ENCODE assay signal across 1 cellular context in the genomic region with DNA sequence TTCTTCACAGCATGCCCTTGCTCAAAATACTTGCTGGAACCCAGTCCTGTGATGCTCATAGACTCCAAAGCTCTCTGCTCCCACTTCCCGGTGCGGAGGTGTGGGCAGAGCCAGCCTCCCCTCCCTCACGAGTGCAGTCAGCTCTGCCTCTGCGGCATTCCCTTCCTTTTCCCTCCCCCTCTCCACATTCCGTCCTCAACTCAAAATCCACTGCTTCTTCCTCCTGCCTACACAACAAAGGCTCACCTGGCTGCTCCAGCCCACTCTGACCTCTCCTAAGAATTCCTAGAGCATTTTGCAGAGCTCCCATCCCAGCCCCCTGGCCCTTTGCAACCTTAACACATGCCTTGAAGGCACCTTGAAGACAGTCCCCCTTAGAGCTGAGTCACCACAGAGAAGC.
TF ChIP-seq lines count a peak whose summit lies in the region.

No MANE protein-coding gene starts in this region.

TF ChIP-seq in HepG2, 621 proteins besides CTCF, POLR2A, EP300 and RAD21:
- TF ChIP-seq, protein P1, sequence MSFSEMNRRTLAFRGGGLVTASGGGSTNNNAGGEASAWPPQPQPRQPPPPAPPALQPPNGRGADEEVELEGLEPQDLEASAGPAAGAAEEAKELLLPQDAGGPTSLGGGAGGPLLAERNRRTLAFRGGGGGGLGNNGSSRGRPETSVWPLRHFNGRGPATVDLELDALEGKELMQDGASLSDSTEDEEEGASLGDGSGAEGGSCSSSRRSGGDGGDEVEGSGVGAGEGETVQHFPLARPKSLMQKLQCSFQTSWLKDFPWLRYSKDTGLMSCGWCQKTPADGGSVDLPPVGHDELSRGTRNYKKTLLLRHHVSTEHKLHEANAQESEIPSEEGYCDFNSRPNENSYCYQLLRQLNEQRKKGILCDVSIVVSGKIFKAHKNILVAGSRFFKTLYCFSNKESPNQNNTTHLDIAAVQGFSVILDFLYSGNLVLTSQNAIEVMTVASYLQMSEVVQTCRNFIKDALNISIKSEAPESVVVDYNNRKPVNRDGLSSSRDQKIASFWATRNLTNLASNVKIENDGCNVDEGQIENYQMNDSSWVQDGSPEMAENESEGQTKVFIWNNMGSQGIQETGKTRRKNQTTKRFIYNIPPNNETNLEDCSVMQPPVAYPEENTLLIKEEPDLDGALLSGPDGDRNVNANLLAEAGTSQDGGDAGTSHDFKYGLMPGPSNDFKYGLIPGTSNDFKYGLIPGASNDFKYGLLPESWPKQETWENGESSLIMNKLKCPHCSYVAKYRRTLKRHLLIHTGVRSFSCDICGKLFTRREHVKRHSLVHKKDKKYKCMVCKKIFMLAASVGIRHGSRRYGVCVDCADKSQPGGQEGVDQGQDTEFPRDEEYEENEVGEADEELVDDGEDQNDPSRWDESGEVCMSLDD (CRISPR knock-in tag; IDR thresholded peaks at IDR 0.05; ENCODE audit: borderline replicate concordance) = no peak
- TF ChIP-seq ZNF337 (CRISPR knock-in tag; IDR thresholded peaks at IDR 0.05; ENCODE audit: borderline replicate concordance, low read depth) = no peak
- no peak for TF ChIP-seq ZNF550 (CRISPR knock-in tag; IDR thresholded peaks at IDR 0.05; ENCODE audit: borderline replicate concordance)
- TF ChIP-seq, protein P2, sequence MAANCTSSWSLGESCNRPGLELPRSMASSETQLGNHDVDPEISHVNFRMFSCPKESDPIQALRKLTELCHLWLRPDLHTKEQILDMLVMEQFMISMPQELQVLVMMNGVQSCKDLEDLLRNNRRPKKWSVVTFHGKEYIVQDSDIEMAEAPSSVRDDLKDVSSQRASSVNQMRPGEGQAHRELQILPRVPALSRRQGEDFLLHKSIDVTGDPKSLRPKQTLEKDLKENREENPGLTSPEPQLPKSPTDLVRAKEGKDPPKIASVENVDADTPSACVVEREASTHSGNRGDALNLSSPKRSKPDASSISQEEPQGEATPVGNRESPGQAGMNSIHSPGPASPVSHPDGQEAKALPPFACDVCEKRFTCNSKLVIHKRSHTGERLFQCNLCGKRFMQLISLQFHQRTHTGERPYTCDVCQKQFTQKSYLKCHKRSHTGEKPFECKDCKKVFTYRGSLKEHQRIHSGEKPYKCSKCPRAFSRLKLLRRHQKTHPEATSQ (CRISPR knock-in tag; IDR thresholded peaks at IDR 0.05; ENCODE audit: borderline replicate concordance) = no peak
- no peak for TF ChIP-seq KLF15 (CRISPR knock-in tag; IDR thresholded peaks at IDR 0.05; ENCODE audit: borderline replicate concordance)
- no peak for TF ChIP-seq TEAD3 (CRISPR knock-in tag; optimal IDR thresholded peaks at IDR 0.05; ENCODE audit: borderline replicate concordance)
- no peak for TF ChIP-seq ZC3H4 (CRISPR knock-in tag; IDR thresholded peaks at IDR 0.05; ENCODE audit: borderline replicate concordance)
- TF ChIP-seq ZNF317 (CRISPR knock-in tag; IDR thresholded peaks at IDR 0.05) = no peak
- TF ChIP-seq, protein P3, sequence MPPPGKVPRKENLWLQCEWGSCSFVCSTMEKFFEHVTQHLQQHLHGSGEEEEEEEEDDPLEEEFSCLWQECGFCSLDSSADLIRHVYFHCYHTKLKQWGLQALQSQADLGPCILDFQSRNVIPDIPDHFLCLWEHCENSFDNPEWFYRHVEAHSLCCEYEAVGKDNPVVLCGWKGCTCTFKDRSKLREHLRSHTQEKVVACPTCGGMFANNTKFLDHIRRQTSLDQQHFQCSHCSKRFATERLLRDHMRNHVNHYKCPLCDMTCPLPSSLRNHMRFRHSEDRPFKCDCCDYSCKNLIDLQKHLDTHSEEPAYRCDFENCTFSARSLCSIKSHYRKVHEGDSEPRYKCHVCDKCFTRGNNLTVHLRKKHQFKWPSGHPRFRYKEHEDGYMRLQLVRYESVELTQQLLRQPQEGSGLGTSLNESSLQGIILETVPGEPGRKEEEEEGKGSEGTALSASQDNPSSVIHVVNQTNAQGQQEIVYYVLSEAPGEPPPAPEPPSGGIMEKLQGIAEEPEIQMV (CRISPR knock-in tag; IDR thresholded peaks at IDR 0.05; ENCODE audit: low read depth) = no peak
- TF ChIP-seq, protein P4, sequence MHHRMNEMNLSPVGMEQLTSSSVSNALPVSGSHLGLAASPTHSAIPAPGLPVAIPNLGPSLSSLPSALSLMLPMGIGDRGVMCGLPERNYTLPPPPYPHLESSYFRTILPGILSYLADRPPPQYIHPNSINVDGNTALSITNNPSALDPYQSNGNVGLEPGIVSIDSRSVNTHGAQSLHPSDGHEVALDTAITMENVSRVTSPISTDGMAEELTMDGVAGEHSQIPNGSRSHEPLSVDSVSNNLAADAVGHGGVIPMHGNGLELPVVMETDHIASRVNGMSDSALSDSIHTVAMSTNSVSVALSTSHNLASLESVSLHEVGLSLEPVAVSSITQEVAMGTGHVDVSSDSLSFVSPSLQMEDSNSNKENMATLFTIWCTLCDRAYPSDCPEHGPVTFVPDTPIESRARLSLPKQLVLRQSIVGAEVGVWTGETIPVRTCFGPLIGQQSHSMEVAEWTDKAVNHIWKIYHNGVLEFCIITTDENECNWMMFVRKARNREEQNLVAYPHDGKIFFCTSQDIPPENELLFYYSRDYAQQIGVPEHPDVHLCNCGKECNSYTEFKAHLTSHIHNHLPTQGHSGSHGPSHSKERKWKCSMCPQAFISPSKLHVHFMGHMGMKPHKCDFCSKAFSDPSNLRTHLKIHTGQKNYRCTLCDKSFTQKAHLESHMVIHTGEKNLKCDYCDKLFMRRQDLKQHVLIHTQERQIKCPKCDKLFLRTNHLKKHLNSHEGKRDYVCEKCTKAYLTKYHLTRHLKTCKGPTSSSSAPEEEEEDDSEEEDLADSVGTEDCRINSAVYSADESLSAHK (CRISPR knock-in tag; IDR thresholded peaks at IDR 0.05; ENCODE audit: borderline replicate concordance) = no peak
- TF ChIP-seq THAP11 (CRISPR knock-in tag; IDR thresholded peaks at IDR 0.05) = no peak
- no peak for TF ChIP-seq ZNF383 (CRISPR knock-in tag; IDR thresholded peaks at IDR 0.05; ENCODE audit: borderline replicate concordance)
- TF ChIP-seq, protein P5, sequence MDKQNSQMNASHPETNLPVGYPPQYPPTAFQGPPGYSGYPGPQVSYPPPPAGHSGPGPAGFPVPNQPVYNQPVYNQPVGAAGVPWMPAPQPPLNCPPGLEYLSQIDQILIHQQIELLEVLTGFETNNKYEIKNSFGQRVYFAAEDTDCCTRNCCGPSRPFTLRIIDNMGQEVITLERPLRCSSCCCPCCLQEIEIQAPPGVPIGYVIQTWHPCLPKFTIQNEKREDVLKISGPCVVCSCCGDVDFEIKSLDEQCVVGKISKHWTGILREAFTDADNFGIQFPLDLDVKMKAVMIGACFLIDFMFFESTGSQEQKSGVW (CRISPR knock-in tag; IDR thresholded peaks at IDR 0.05; ENCODE audit: borderline replicate concordance) = no peak
- no peak for TF ChIP-seq ZNF644 (CRISPR knock-in tag; IDR thresholded peaks at IDR 0.05; ENCODE audit: low read depth)
- TF ChIP-seq SNAPC2 (CRISPR knock-in tag; IDR thresholded peaks at IDR 0.05) = no peak
- TF ChIP-seq THYN1 (CRISPR knock-in tag; IDR thresholded peaks at IDR 0.05; ENCODE audit: borderline replicate concordance, low read depth) = no peak
- no peak for TF ChIP-seq KDM4B (CRISPR knock-in tag; IDR thresholded peaks at IDR 0.05)
- TF ChIP-seq, protein P6, sequence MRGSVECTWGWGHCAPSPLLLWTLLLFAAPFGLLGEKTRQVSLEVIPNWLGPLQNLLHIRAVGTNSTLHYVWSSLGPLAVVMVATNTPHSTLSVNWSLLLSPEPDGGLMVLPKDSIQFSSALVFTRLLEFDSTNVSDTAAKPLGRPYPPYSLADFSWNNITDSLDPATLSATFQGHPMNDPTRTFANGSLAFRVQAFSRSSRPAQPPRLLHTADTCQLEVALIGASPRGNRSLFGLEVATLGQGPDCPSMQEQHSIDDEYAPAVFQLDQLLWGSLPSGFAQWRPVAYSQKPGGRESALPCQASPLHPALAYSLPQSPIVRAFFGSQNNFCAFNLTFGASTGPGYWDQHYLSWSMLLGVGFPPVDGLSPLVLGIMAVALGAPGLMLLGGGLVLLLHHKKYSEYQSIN (CRISPR knock-in tag; IDR thresholded peaks at IDR 0.05; ENCODE audit: borderline replicate concordance) = no peak
- TF ChIP-seq, protein P7, sequence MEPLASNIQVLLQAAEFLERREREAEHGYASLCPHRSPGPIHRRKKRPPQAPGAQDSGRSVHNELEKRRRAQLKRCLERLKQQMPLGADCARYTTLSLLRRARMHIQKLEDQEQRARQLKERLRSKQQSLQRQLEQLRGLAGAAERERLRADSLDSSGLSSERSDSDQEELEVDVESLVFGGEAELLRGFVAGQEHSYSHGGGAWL (CRISPR knock-in tag; IDR thresholded peaks at IDR 0.05) = no peak
